14 cellular contexts compared by ENCODE assay signal in genomic region chr3:49131576-49131975, GRCh38. TPM values are rescaled to one million over a fixed set of nuclear protein-coding genes. Genes with fewer than 3 reads are reported as not detected.
A peak's percentile ranks its signal among the peaks of the same experiment; 100 is the strongest.
DNase-seq lines count a peak whose midpoint lies in the region; FAIRE-seq and TF ChIP-seq lines count a peak whose summit lies in the region.
"Had no signal": no experiment of that assay in that cellular context is flagged by ENCODE, and none has a peak within 500 bp of the region (broad histone marks: within the 10 kb centered on the region; RNA-seq: fewer than 3 reads in every experiment).

No MANE protein-coding gene starts in this region.

- H3K4me1 Mint-ChIP-seq in astrocyte (ENCODE audit: low read depth, unreplicated experiment) (peaks cover 10% of the 10 kb centered on the region), glutamatergic neuron (ENCODE audit: low read depth, unreplicated experiment) (no peaks in the 10 kb centered on the region)

- H3K4me3 Mint-ChIP-seq in astrocyte (ENCODE audit: unreplicated experiment) = peak overlapping the region; percentile 90
- peak overlapping the region; percentile 26 for H3K4me3 Mint-ChIP-seq in glutamatergic neuron (ENCODE audit: unreplicated experiment)
- H3K4me3 Mint-ChIP-seq: activated B cell treated with CpG ODN at 0.5 μM for 24 hours, B cell, memory B cell had no signal

- TF ChIP-seq CTCF in AG04450 (IDR thresholded peaks at IDR 0.05; ENCODE audit: low read depth, low read length) (no peak), astrocyte (IDR thresholded peaks at IDR 0.05; ENCODE audit: insufficient read depth, low read depth, low read length) (no peak), glutamatergic neuron (IDR thresholded peaks at IDR 0.05; ENCODE audit: partially characterized antibody, unreplicated experiment) (no peak), parathyroid adenoma (IDR thresholded peaks at IDR 0.05) (no peak)

- H3K4me1 ChIP-seq in astrocyte (ENCODE audit: insufficient read depth, low read length) = peaks cover 22% of the 10 kb centered on the region
- H3K4me1 ChIP-seq in parathyroid adenoma = peaks cover 15% of the 10 kb centered on the region
- H3K4me1 ChIP-seq in Karpas-422 (ENCODE audit: low read length) = no peaks in the 10 kb centered on the region

- H2AFZ ChIP-seq in astrocyte (ENCODE audit: low read depth, low read length) (no peak overlapping the region), parathyroid adenoma (no peak overlapping the region), Karpas-422 (ENCODE audit: low read length) (no peak overlapping the region)

- H3K27me3 ChIP-seq in AG04450 (ENCODE audit: control insufficient read depth, insufficient read depth, low read length) (no peaks in the 10 kb centered on the region), astrocyte (ENCODE audit: insufficient read depth, low read length) (no peaks in the 10 kb centered on the region), parathyroid adenoma (ENCODE audit: control insufficient read depth, insufficient read depth, low read length) (no peaks in the 10 kb centered on the region), Karpas-422 (ENCODE audit: low read length) (no peaks in the 10 kb centered on the region)

- in situ Hi-C loops in G401 (cut with HindIII; ENCODE audit: low sequenced_read_pairs) = no loop called here

- POLR2A ChIA-PET in AG04450 (lab: Yijun Ruan, JAX) = interaction anchor here (0.5 to 4.2 kb wide), 3 partner anchors 10 to 68 kb away, joined by 3 to 39 read pairs (median 29); partner anchors contain the start of genes QRICH1 and USP19

- H3K4me2 ChIP-seq in astrocyte (ENCODE audit: low read length) (peak overlapping the region; percentile 99), parathyroid adenoma (ENCODE audit: low read length) (peak overlapping the region; percentile 92), Karpas-422 (ENCODE audit: low read depth, low read length, poor library complexity, severe bottlenecking) (no peak overlapping the region)

- CTCF ChIA-PET in AG04450 (lab: Charles Lee) = interaction anchor here (1.1 kb wide), 1 partner anchor 40 kb away, joined by 4 read pairs; the partner anchor contains the start of gene KLHDC8B

- H4K20me1 ChIP-seq in astrocyte (ENCODE audit: insufficient read depth, low read length) (peaks cover 46% of the 10 kb centered on the region), Karpas-422 (ENCODE audit: insufficient read depth, low read depth, low read length) (no peaks in the 10 kb centered on the region)

- H3K36me3 ChIP-seq in astrocyte (ENCODE audit: insufficient read depth, low read length) (peaks cover 15% of the 10 kb centered on the region), parathyroid adenoma (ENCODE audit: control insufficient read depth, insufficient read depth, low read length) (no peaks in the 10 kb centered on the region), Karpas-422 (ENCODE audit: insufficient read depth, low read length) (no peaks in the 10 kb centered on the region)

- H3K4me3 ChIP-seq in AG04450 (ENCODE audit: low read depth, low read length) (peak overlapping the region; percentile 89), astrocyte (ENCODE audit: insufficient read depth, low read depth, low read length) (peak overlapping the region; percentile 97), parathyroid adenoma (ENCODE audit: low read depth, low read length) (peak overlapping the region; percentile 73), Karpas-422 (ENCODE audit: low read length) (no peak overlapping the region)

- DNase-seq in AG04450 (ENCODE audit: low read depth, low spot score) (no peak), astrocyte (ENCODE audit: low read depth) (no peak), glutamatergic neuron (no peak), G401 (ENCODE audit: low spot score) (no peak), cerebellar cortex (ENCODE audit: low spot score) (no peak), Karpas-422 (no peak), HT-29 (ENCODE audit: low spot score) (no peak)
- DNase-seq: activated B cell treated with CpG ODN at 0.5 μM for 24 hours, activated gamma-delta T cell, NCI-H1694 had no signal

- H3K36me3 Mint-ChIP-seq in astrocyte (ENCODE audit: low read depth, unreplicated experiment) (peaks cover 18% of the 10 kb centered on the region), glutamatergic neuron (ENCODE audit: unreplicated experiment) (no peaks in the 10 kb centered on the region)
- H3K36me3 Mint-ChIP-seq: memory B cell had no signal

- no peaks in the 10 kb centered on the region for H3K9me2 ChIP-seq in Karpas-422 (replicated peaks; ENCODE audit: insufficient read depth, low read length)

- no peaks in the 10 kb centered on the region for H3K9me3 ChIP-seq in AG04450 (ENCODE audit: control insufficient read depth, insufficient read depth, low read length)
- H3K9me3 ChIP-seq in astrocyte (ENCODE audit: insufficient read depth, low read depth, low read length) = no peaks in the 10 kb centered on the region
- no peaks in the 10 kb centered on the region for H3K9me3 ChIP-seq in parathyroid adenoma (ENCODE audit: control insufficient read depth, low read length)
- no peaks in the 10 kb centered on the region for H3K9me3 ChIP-seq in Karpas-422 (ENCODE audit: low read length)

- no peak for FAIRE-seq in astrocyte (lab: Jason Lieb, UNC)
- FAIRE-seq: GM19239 had no signal

- H3K27me3 Mint-ChIP-seq in astrocyte (ENCODE audit: low read depth, unreplicated experiment) (no peaks in the 10 kb centered on the region), glutamatergic neuron (ENCODE audit: unreplicated experiment) (peaks cover 1% of the 10 kb centered on the region)

- peak overlapping the region; percentile 85 for H3K27ac Mint-ChIP-seq in astrocyte (ENCODE audit: unreplicated experiment)
- H3K27ac Mint-ChIP-seq in glutamatergic neuron (ENCODE audit: unreplicated experiment) = peak overlapping the region; percentile 2
- H3K27ac Mint-ChIP-seq: activated B cell treated with CpG ODN at 0.5 μM for 24 hours, B cell, memory B cell had no signal

- no peak overlapping the region for H3K27ac ChIP-seq in AG04450 (ENCODE audit: low read depth, low read length)
- H3K27ac ChIP-seq in astrocyte (ENCODE audit: low read depth, low read length) = no peak overlapping the region
- peak overlapping the region; percentile 90 for H3K27ac ChIP-seq in parathyroid adenoma
- no peak overlapping the region for H3K27ac ChIP-seq in Karpas-422 (ENCODE audit: low read length)

- H3K79me2 ChIP-seq in astrocyte (ENCODE audit: insufficient read depth, low read length) = peaks cover 50% of the 10 kb centered on the region
- peaks cover 30% of the 10 kb centered on the region for H3K79me2 ChIP-seq in parathyroid adenoma
- H3K79me2 ChIP-seq in Karpas-422 (ENCODE audit: low read length) = no peaks in the 10 kb centered on the region

- H3K9ac ChIP-seq in astrocyte (ENCODE audit: low read length) = peak overlapping the region; percentile 97
- H3K9ac ChIP-seq in parathyroid adenoma = no peak overlapping the region
- H3K9ac ChIP-seq in Karpas-422 (ENCODE audit: low read length) = no peak overlapping the region

- H3K9me3 Mint-ChIP-seq in astrocyte (ENCODE audit: unreplicated experiment) (no peaks in the 10 kb centered on the region), glutamatergic neuron (ENCODE audit: unreplicated experiment) (peaks cover 2% of the 10 kb centered on the region)
- H3K9me3 Mint-ChIP-seq: activated B cell treated with CpG ODN at 0.5 μM for 24 hours, memory B cell had no signal

RNA-seq across cellular contexts. Expression of gene LAMB2, which starts 1.3 kb away (rescaled TPM):
- 470 and 674 TPM in 2 replicates for polyA plus RNA-seq in AG04450 (2011; rRNA removed)
- polyA minus RNA-seq in AG04450 (2011; rRNA and poly(A)+ RNA removed) = 513 and 748 TPM in 2 replicates
- total RNA-seq in astrocyte = 344 and 391 TPM in 2 replicates
- 16.6 TPM for total RNA-seq in glutamatergic neuron (ENCODE audit: unreplicated experiment)
- 175 and 318 TPM in 2 replicates for total RNA-seq in G401 (2014; rRNA removed; shearing (Covaris generic))
- total RNA-seq in Karpas-422 (2014; rRNA removed; shearing (Covaris generic); ENCODE audit: low replicate concordance) = 3.8 TPM in 1 of 2 replicates, not detected in the other
- total RNA-seq in HT-29 (2014; rRNA removed; shearing (Covaris generic)) = 49.5 and 56.8 TPM in 2 replicates
- total RNA-seq: activated B cell treated with CpG ODN at 0.5 μM for 24 hours had no signal

RNA-seq across cellular contexts. Expression of gene USP19, which starts 11.0 kb away (rescaled TPM):
- 33.3 and 37.7 TPM in 2 replicates for polyA plus RNA-seq in AG04450 (2011; rRNA removed)
- polyA minus RNA-seq in AG04450 (2011; rRNA and poly(A)+ RNA removed) = 93.3 and 135 TPM in 2 replicates
- 28.7 and 31.7 TPM in 2 replicates for total RNA-seq in astrocyte
- total RNA-seq in glutamatergic neuron (ENCODE audit: unreplicated experiment) = 83.1 TPM
- 46.1 and 46.5 TPM in 2 replicates for total RNA-seq in G401 (2014; rRNA removed; shearing (Covaris generic))
- total RNA-seq in Karpas-422 (2014; rRNA removed; shearing (Covaris generic); ENCODE audit: low replicate concordance) = 31.5 and 111 TPM in 2 replicates
- 39.3 and 49.3 TPM in 2 replicates for total RNA-seq in HT-29 (2014; rRNA removed; shearing (Covaris generic))

RNA-seq across cellular contexts. Expression of gene QARS1, which starts 27.0 kb away (rescaled TPM):
- 209 and 305 TPM in 2 replicates for polyA plus RNA-seq in AG04450 (2011; rRNA removed)
- polyA minus RNA-seq in AG04450 (2011; rRNA and poly(A)+ RNA removed) = 216 and 375 TPM in 2 replicates
- total RNA-seq in astrocyte = 189 and 231 TPM in 2 replicates
- 266 TPM for total RNA-seq in glutamatergic neuron (ENCODE audit: unreplicated experiment)
- 274 and 325 TPM in 2 replicates for total RNA-seq in G401 (2014; rRNA removed; shearing (Covaris generic))
- total RNA-seq in Karpas-422 (2014; rRNA removed; shearing (Covaris generic); ENCODE audit: low replicate concordance) = 220 and 257 TPM in 2 replicates
- total RNA-seq in HT-29 (2014; rRNA removed; shearing (Covaris generic)) = 272 and 291 TPM in 2 replicates

RNA-seq across cellular contexts. Expression of gene CCDC71, which starts 34.6 kb away (rescaled TPM):
- 19.6 and 27.7 TPM in 2 replicates for polyA plus RNA-seq in AG04450 (2011; rRNA removed)
- 34.9 and 53.3 TPM in 2 replicates for polyA minus RNA-seq in AG04450 (2011; rRNA and poly(A)+ RNA removed)
- 18.5 and 20.5 TPM in 2 replicates for total RNA-seq in astrocyte
- total RNA-seq in glutamatergic neuron (ENCODE audit: unreplicated experiment) = 22.1 TPM
- total RNA-seq in G401 (2014; rRNA removed; shearing (Covaris generic)) = 60.1 and 69.5 TPM in 2 replicates
- 18.4 and 22.0 TPM in 2 replicates for total RNA-seq in Karpas-422 (2014; rRNA removed; shearing (Covaris generic); ENCODE audit: low replicate concordance)
- total RNA-seq in HT-29 (2014; rRNA removed; shearing (Covaris generic)) = 12.4 and 19.5 TPM in 2 replicates

RNA-seq across cellular contexts. Expression of gene QRICH1, which starts 37.7 kb away (rescaled TPM):
- 68.6 and 69.7 TPM in 2 replicates for polyA plus RNA-seq in AG04450 (2011; rRNA removed)
- polyA minus RNA-seq in AG04450 (2011; rRNA and poly(A)+ RNA removed) = 144 and 177 TPM in 2 replicates
- total RNA-seq in astrocyte (109 and 119 TPM in 2 replicates), glutamatergic neuron (ENCODE audit: unreplicated experiment) (135 TPM)
- total RNA-seq in G401 (2014; rRNA removed; shearing (Covaris generic)) = 138 and 168 TPM in 2 replicates
- 75.4 and 80.0 TPM in 2 replicates for total RNA-seq in Karpas-422 (2014; rRNA removed; shearing (Covaris generic); ENCODE audit: low replicate concordance)
- 51.6 and 74.4 TPM in 2 replicates for total RNA-seq in HT-29 (2014; rRNA removed; shearing (Covaris generic))
